In the genomic region with DNA sequence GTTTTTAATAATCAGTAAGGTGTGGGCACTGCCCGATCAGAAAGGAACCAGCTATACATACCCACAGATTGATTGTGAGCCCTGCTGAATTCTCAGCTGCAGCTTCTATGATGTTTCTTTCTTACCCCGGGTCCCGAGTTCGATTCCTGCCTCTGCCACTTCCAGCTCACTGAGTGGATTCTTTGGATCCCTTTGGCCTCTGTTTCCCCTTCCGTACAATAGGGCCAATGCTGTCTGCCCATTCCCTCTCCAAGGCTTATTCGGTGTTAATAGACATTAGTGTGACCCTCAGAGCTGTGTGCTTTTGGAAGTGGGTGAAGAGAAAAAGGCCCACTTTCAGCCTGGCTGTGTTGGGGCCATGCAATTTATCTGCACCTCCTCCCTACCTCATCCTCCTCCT, we compare ENCODE assay signal across 8 cellular contexts.
"Had no signal": no experiment of that assay in that cellular context is flagged by ENCODE, and none has a peak within 500 bp of the region (broad histone marks: within the 10 kb centered on the region; RNA-seq: fewer than 3 reads in every experiment).

No MANE protein-coding gene starts in this region.

- H3K4me3 ChIP-seq: GM23248, HAP-1, K562 had no signal

- H3K36me3 ChIP-seq: HAP-1 had no signal

- DNase-seq: GM23248, GOT3, H7, HFFc6, IMR-90 had no signal

- H3K9me3 Mint-ChIP-seq: HFFc6 had no signal

- H3K9me3 ChIP-seq: HAP-1 had no signal

- H3K4me1 ChIP-seq: HAP-1 had no signal

- H3K27ac ChIP-seq: GM23248 had no signal

- H3K4me3 Mint-ChIP-seq: HFFc6 had no signal

- ATAC-seq: HCT116, K562 had no signal

- H3K27ac Mint-ChIP-seq: HFFc6 had no signal
